14 cellular contexts compared by ENCODE assay signal in the genomic region with DNA sequence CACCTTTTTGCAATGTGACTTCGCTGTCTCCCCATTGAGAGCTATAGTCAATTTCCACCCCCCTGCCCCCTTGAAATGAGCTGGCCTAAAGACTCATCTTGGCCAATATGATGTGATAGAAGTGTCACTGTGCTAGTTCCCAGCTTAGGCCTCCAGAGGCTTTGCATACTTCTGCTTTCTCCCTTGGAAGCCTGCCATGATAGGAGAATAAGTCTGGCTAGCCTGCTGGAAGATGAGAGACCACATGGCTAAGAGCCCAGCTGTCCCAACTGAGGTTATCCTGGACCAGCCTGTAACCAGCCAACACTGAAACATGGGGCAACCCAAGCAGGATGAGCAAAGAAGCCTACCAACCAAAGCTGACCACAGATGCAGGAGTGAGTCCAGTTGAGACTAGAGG.
"Had no signal": no experiment of that assay in that cellular context is flagged by ENCODE, and none has a peak within 500 bp of the region (broad histone marks: within the 10 kb centered on the region; RNA-seq: fewer than 3 reads in every experiment).

No MANE protein-coding gene starts in this region.

- H3K4me1 ChIP-seq: adrenal gland, upper lobe of right lung had no signal

- H3K9me3 Mint-ChIP-seq: activated B cell treated with CpG ODN at 0.5 μM for 24 hours; activated CD4-positive, alpha-beta T cell treated with anti-CD3 and anti-CD28 coated beads, Interleukin-2, amount 10 ng/mL, durations not matched to agents 7 days and 5 days; activated naive CD4-positive, alpha-beta T cell treated with anti-CD3 and anti-CD28 coated beads for 36 hours; dendritic cell treated with granulocyte-macrophage colony-stimulating factor and Interleukin-4, amounts not matched to agents 40 ng/mL and 50 ng/mL, for 4 days; memory B cell; stimulated activated naive CD8-positive, alpha-beta T cell treated with anti-CD3 and anti-CD28 coated beads, Interleukin-15, Interleukin-2, amounts not matched to agents 100 ng/mL and 50 ng/mL, for 24 hours had no signal

- DNase-seq: activated B cell treated with CpG ODN at 0.5 μM for 24 hours; activated CD4-positive, alpha-beta T cell treated with anti-CD3 and anti-CD28 coated beads, Interleukin-2, amount 10 ng/mL, durations not matched to agents 7 days and 5 days; activated CD8-positive, alpha-beta memory T cell treated with anti-CD3 and anti-CD28 coated beads for 24 hours; activated naive CD4-positive, alpha-beta T cell treated with anti-CD3 and anti-CD28 coated beads for 36 hours; central memory CD4-positive, alpha-beta T cell; erythroblast; immature natural killer cell; stimulated activated CD4-positive, alpha-beta T cell treated with anti-CD3 and anti-CD28 coated beads, Interleukin-15, amount 100 ng/mL, for 24 hours; stimulated activated CD4-positive, alpha-beta T cell treated with anti-CD3 and anti-CD28 coated beads, Interleukin-4, amount 100 ng/mL, for 24 hours; upper lobe of right lung had no signal

- H3K27me3 Mint-ChIP-seq: activated CD4-positive, alpha-beta T cell treated with anti-CD3 and anti-CD28 coated beads, Interleukin-2, amount 10 ng/mL, durations not matched to agents 7 days and 5 days; dendritic cell treated with granulocyte-macrophage colony-stimulating factor and Interleukin-4, amounts not matched to agents 40 ng/mL and 50 ng/mL, for 4 days had no signal

- H3K9me3 ChIP-seq: adrenal gland, upper lobe of right lung had no signal

- H3K27ac Mint-ChIP-seq: activated B cell treated with CpG ODN at 0.5 μM for 24 hours; activated CD4-positive, alpha-beta T cell treated with anti-CD3 and anti-CD28 coated beads, Interleukin-2, amount 10 ng/mL, durations not matched to agents 7 days and 5 days; activated naive CD4-positive, alpha-beta T cell treated with anti-CD3 and anti-CD28 coated beads for 36 hours; dendritic cell treated with granulocyte-macrophage colony-stimulating factor and Interleukin-4, amounts not matched to agents 40 ng/mL and 50 ng/mL, for 4 days; immature natural killer cell; memory B cell; stimulated activated naive CD8-positive, alpha-beta T cell treated with anti-CD3 and anti-CD28 coated beads, Interleukin-15, Interleukin-2, amounts not matched to agents 100 ng/mL and 50 ng/mL, for 24 hours had no signal

- ATAC-seq: upper lobe of right lung had no signal

- H3K36me3 ChIP-seq: adrenal gland, upper lobe of right lung had no signal

- H3K27me3 ChIP-seq: adrenal gland, upper lobe of right lung had no signal

- H3K36me3 Mint-ChIP-seq: immature natural killer cell, memory B cell had no signal

- H3K27ac ChIP-seq: adrenal gland, upper lobe of right lung had no signal

- H3K4me3 ChIP-seq: adrenal gland, upper lobe of right lung had no signal

- H3K4me1 Mint-ChIP-seq: activated B cell treated with CpG ODN at 0.5 μM for 24 hours; activated CD4-positive, alpha-beta T cell treated with anti-CD3 and anti-CD28 coated beads, Interleukin-2, amount 10 ng/mL, durations not matched to agents 7 days and 5 days; immature natural killer cell; memory B cell had no signal

- H3K4me3 Mint-ChIP-seq: activated B cell treated with CpG ODN at 0.5 μM for 24 hours; activated CD4-positive, alpha-beta T cell treated with anti-CD3 and anti-CD28 coated beads, Interleukin-2, amount 10 ng/mL, durations not matched to agents 7 days and 5 days; activated naive CD4-positive, alpha-beta T cell treated with anti-CD3 and anti-CD28 coated beads for 36 hours; dendritic cell treated with granulocyte-macrophage colony-stimulating factor and Interleukin-4, amounts not matched to agents 40 ng/mL and 50 ng/mL, for 4 days; immature natural killer cell; memory B cell; stimulated activated naive CD8-positive, alpha-beta T cell treated with anti-CD3 and anti-CD28 coated beads, Interleukin-15, Interleukin-2, amounts not matched to agents 100 ng/mL and 50 ng/mL, for 24 hours had no signal
